ENCODE assay signal across 16 cellular contexts in the genomic region with DNA sequence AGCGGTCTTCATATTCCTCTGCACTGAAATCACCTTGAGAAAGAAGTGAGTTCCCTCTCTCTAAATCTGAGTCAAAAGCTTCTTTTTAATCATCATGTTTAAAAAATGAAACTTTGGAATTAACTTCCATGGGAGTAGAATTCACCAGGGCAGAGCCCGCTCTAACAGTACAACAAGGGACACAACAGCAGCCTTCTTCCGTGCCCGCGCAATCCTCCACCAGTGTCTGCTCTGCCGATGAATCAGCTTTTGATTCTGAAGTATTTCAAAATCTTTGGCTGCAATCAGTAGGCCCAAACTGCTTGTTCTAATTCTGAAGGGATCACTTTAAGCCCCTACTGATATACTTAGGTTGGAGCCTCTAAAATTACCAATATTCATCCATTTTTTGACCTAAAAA.
DNase-seq lines count a peak whose midpoint lies in the region; ATAC-seq and TF ChIP-seq lines count a peak whose summit lies in the region.
"Had no signal": no experiment of that assay in that cellular context is flagged by ENCODE, and none has a peak within 500 bp of the region (broad histone marks: within the 10 kb centered on the region; RNA-seq: fewer than 3 reads in every experiment).

No MANE protein-coding gene starts in this region.

- H2BK12ac ChIP-seq in trophoblast cell (ENCODE audit: low read length): no peak overlapping the region

- no peak overlapping the region for H4K8ac ChIP-seq in trophoblast cell (ENCODE audit: low read depth, low read length)

- WGBS in trophoblast cell (ENCODE audit: extremely low coverage, insufficient coverage, insufficient read length): no CpG with 5 or more reads among the region's 6 CpGs

- no peak overlapping the region for H4K12ac ChIP-seq in trophoblast cell (ENCODE audit: low read depth, low read length)

- H2BK120ac ChIP-seq in trophoblast cell (ENCODE audit: insufficient read depth, low read length, poor library complexity): no peak overlapping the region

- H3K27ac ChIP-seq in RWPE1 (peak overlapping the region; percentile 97), epithelial cell of prostate (peak overlapping the region; percentile 92), trophoblast cell (ENCODE audit: low read depth, low read length) (no peak overlapping the region)
- H3K27ac ChIP-seq: WERI-Rb-1 had no signal

- H2BK5ac ChIP-seq in trophoblast cell (ENCODE audit: low read depth, low read length, poor library complexity): no peak overlapping the region

- no peak for TF ChIP-seq CTCF in RWPE1 (conservative IDR thresholded peaks at IDR 0.05; ENCODE audit: low read depth)

- CTCF ChIA-PET in RWPE1 (lab: Yijun Ruan, JAX): interaction anchor here (0.6 to 1.1 kb wide), 2 partner anchors 216 to 1231 kb away, joined by 3 read pairs; no protein-coding TSS in a partner anchor

- in situ Hi-C loops in ACHN (cut with HindIII; ENCODE audit: low pct_ligation_motif_present, low pct_unique_long_range_greater_than_20kb, low sequenced_read_pairs): no loop called here

- no peak overlapping the region for H2AFZ ChIP-seq in trophoblast cell (ENCODE audit: insufficient read depth, low read length, poor library complexity)

- ATAC-seq in stimulated activated naive CD8-positive, alpha-beta T cell treated with anti-CD3 and anti-CD28 coated beads, Interleukin-15, Interleukin-2, amounts not matched to agents 100 U/mL and 50 U/mL, for 24 hours: no peak
- ATAC-seq in GM18505 (IDR thresholded peaks at IDR 0.05; ENCODE audit: unreplicated experiment): no peak
- ATAC-seq: HepG2, left lung had no signal

- H3K9me3 ChIP-seq in trophoblast cell (ENCODE audit: insufficient read depth, low read depth, low read length): no peaks in the 10 kb centered on the region
- H3K9me3 ChIP-seq: Caco-2, left lung, prostate gland, upper lobe of left lung had no signal

- no peak overlapping the region for H4K91ac ChIP-seq in trophoblast cell (ENCODE audit: low read depth, low read length)

- POLR2A ChIA-PET in RWPE1 (lab: Yijun Ruan, JAX; ENCODE audit: low non-redundant PET): no interaction called here

- H3K27me3 ChIP-seq in trophoblast cell (ENCODE audit: insufficient read depth, low read length): no peaks in the 10 kb centered on the region
- H3K27me3 ChIP-seq: left lung, upper lobe of left lung had no signal

- no peak overlapping the region for H3K14ac ChIP-seq in trophoblast cell (ENCODE audit: low read length)

- no peak overlapping the region for H3K9ac ChIP-seq in trophoblast cell (ENCODE audit: low read length)

- no peak overlapping the region for H3K4me2 ChIP-seq in trophoblast cell (ENCODE audit: low read length)

- H3K79me2 ChIP-seq in trophoblast cell (ENCODE audit: control insufficient read depth, insufficient read depth, low read length, poor library complexity): no peaks in the 10 kb centered on the region

- H3K4ac ChIP-seq in trophoblast cell (ENCODE audit: low read depth, low read length): no peak overlapping the region

- no peak overlapping the region for H2AK5ac ChIP-seq in trophoblast cell (ENCODE audit: low read length)

- H3K23ac ChIP-seq in trophoblast cell (ENCODE audit: low read length): no peak overlapping the region

- no peak overlapping the region for H3K4me3 ChIP-seq in trophoblast cell (ENCODE audit: low read depth, low read length)
- H3K4me3 ChIP-seq: left lung, prostate gland, upper lobe of left lung had no signal

- H3K36me3 ChIP-seq in trophoblast cell (ENCODE audit: control insufficient read depth in 1 of 2, insufficient read depth in 2 of 2, low read length in 2 of 2): peaks cover 8 to 15% of the 10 kb centered on the region in 2 experiments

- H3K18ac ChIP-seq in trophoblast cell (ENCODE audit: low read length): no peak overlapping the region

- H3K79me1 ChIP-seq in trophoblast cell (ENCODE audit: low read length): peaks cover 3% of the 10 kb centered on the region

- DNase-seq in ACHN: peak; percentile 11
- peak; percentile 44 for DNase-seq in RWPE1 (ENCODE audit: low spot score)
- DNase-seq in epithelial cell of prostate (ENCODE audit: low read depth, low spot score): no peak
- peak; percentile 77 to 78 for DNase-seq in trophoblast cell
- no peak for DNase-seq in activated CD4-positive, alpha-beta T cell treated with anti-CD3 and anti-CD28 coated beads, Interleukin-2, amount 50 U/mL, for 48 hours
- no peak for DNase-seq in epidermal melanocyte (ENCODE audit: insufficient read length, low spot score)
- no peak for DNase-seq in stimulated activated naive CD8-positive, alpha-beta T cell treated with anti-CD3 and anti-CD28 coated beads, Interleukin-15, Interleukin-2, amounts not matched to agents 100 U/mL and 50 U/mL, for 24 hours
- DNase-seq: activated naive CD4-positive, alpha-beta T cell; Caco-2; left lung; NCI-H1048; WERI-Rb-1 had no signal

- no peak for TF ChIP-seq POLR2A in GM18505 (IDR thresholded peaks at IDR 0.05; ENCODE audit: borderline replicate concordance, extremely low read depth, insufficient read depth, insufficient read length)

- H3K4me1 ChIP-seq in trophoblast cell (ENCODE audit: control insufficient read depth in 1 of 2, insufficient read depth in 2 of 2, low read length in 2 of 2): peaks cover 2 to 6% of the 10 kb centered on the region in 2 experiments

Comparison
In these comparisons a context has a peak if more than half of its experiments do, and no peak if none do; other contexts are left out.
1. DNase-seq: peak in ACHN (single experiment), RWPE1 (single experiment) and trophoblast cell (2 of 2); none in epithelial cell of prostate (single experiment), activated CD4-positive, alpha-beta T cell treated with anti-CD3 and anti-CD28 coated beads, Interleukin-2, amount 50 U/mL, for 48 hours (0 of 2), epidermal melanocyte (single experiment) and stimulated activated naive CD8-positive, alpha-beta T cell treated with anti-CD3 and anti-CD28 coated beads, Interleukin-15, Interleukin-2, amounts not matched to agents 100 U/mL and 50 U/mL, for 24 hours (single experiment).